ENCODE assay signal across 11 cellular contexts in genomic region chr11:1757861-1758610, GRCh38. TPM values are rescaled to one million over a fixed set of nuclear protein-coding genes. Genes with fewer than 3 reads are reported as not detected.
DNase-seq lines count a peak whose midpoint lies in the region; ATAC-seq and TF ChIP-seq lines count a peak whose summit lies in the region.
"Had no signal": no experiment of that assay in that cellular context is flagged by ENCODE, and none has a peak within 500 bp of the region (broad histone marks: within the 10 kb centered on the region; RNA-seq: fewer than 3 reads in every experiment).

No MANE protein-coding gene starts in this region.

- H2AFZ ChIP-seq in neuronal stem cell (ENCODE audit: low read length), result no peak overlapping the region

- H3K4me1 ChIP-seq in BLaER1 (peaks cover 96% of the 10 kb centered on the region), neuronal stem cell (ENCODE audit: control insufficient read depth in 2 of 2, insufficient read depth in 1 of 2, low read depth in 1 of 2, low read length in 2 of 2) (peaks cover 4 to 5% of the 10 kb centered on the region in 2 donors)

- peak overlapping the region; percentile 91 to 96 for H3K27ac Mint-ChIP-seq in activated naive CD4-positive, alpha-beta T cell treated with anti-CD3 and anti-CD28 coated beads, Interleukin-2, amount 50 U/mL, for 72 hours
- H3K27ac Mint-ChIP-seq in nephron progenitor cell, result no peak overlapping the region

- ATAC-seq in activated naive CD4-positive, alpha-beta T cell treated with anti-CD3 and anti-CD28 coated beads, Interleukin-2, amount 50 U/mL, for 72 hours, result peak; percentile 62 to 83
- ATAC-seq: left colon had no signal

- no peak overlapping the region for H3K14ac ChIP-seq in neuronal stem cell (ENCODE audit: low read length)

- H4K8ac ChIP-seq in neuronal stem cell (ENCODE audit: low read depth, low read length), result no peak overlapping the region

- no peak overlapping the region for H3K4me3 Mint-ChIP-seq in nephron progenitor cell

- H3K27ac ChIP-seq in BLaER1 (peak overlapping the region; percentile 83), neuronal stem cell (replicated peaks; ENCODE audit: low read length) (no peak overlapping the region)
- H3K27ac ChIP-seq: SK-N-MC had no signal

- H3K4me2 ChIP-seq in BLaER1 (peak overlapping the region; percentile 95), neuronal stem cell (ENCODE audit: insufficient read depth, low read length, poor library complexity, severe bottlenecking) (no peak overlapping the region)

- H3K9ac ChIP-seq in BLaER1 (peak overlapping the region; percentile 76), neuronal stem cell (ENCODE audit: low read depth, low read length, poor library complexity) (no peak overlapping the region)

- H3K18ac ChIP-seq in neuronal stem cell (ENCODE audit: low read length), result no peak overlapping the region

- H2AK5ac ChIP-seq in neuronal stem cell (ENCODE audit: low read depth, low read length), result no peak overlapping the region

- peaks cover 10% of the 10 kb centered on the region for H3K79me1 ChIP-seq in neuronal stem cell (ENCODE audit: low read depth, low read length)

- no peak overlapping the region for H3K23ac ChIP-seq in neuronal stem cell (ENCODE audit: low read depth, low read length, poor library complexity)

- DNase-seq in SKM-1 (lab: John Stamatoyannopoulos, UW; ENCODE audit: unreplicated experiment) (peak; percentile 57), neuronal stem cell (ENCODE audit: low spot score) (no peak), HUDEP-2 (lab: John Stamatoyannopoulos, UW; ENCODE audit: unreplicated experiment in 76 of 76) (no peak), NAMALWA (ENCODE audit: low spot score) (no peak), NCI-H446 treated with DMSO at 0.1 percent for 48 hours (lab: John Stamatoyannopoulos, UW) (no peak), nephron progenitor cell (no peak)
- peak in 1 of 2 donors; percentile 37 for DNase-seq in activated naive CD4-positive, alpha-beta T cell treated with anti-CD3 and anti-CD28 coated beads, Interleukin-2, amount 50 U/mL, for 72 hours (ENCODE audit: low spot score in 2 of 2)
- DNase-seq: dermis blood vessel endothelial cell had no signal

- H2BK12ac ChIP-seq in neuronal stem cell (ENCODE audit: low read length), result peak overlapping the region; percentile 73

- peaks cover 28% of the 10 kb centered on the region for H3K4me1 Mint-ChIP-seq in nephron progenitor cell

- H3K4me3 ChIP-seq in BLaER1, result peak overlapping the region; percentile 45
- no peak overlapping the region for H3K4me3 ChIP-seq in neuronal stem cell (ENCODE audit: low read length in 2 of 2)
- H3K4me3 ChIP-seq: SK-N-MC had no signal

- H3K36me3 ChIP-seq in BLaER1, result peaks cover 54% of the 10 kb centered on the region
- H3K36me3 ChIP-seq in neuronal stem cell (replicated peaks in 1 of 2; ENCODE audit: control insufficient read depth in 2 of 2, insufficient read depth in 2 of 2, low read length in 2 of 2), result peaks cover 12 to 13% of the 10 kb centered on the region in 2 donors

- H4K20me1 ChIP-seq in BLaER1, result peaks cover 54% of the 10 kb centered on the region

- H3K9me3 Mint-ChIP-seq in activated naive CD4-positive, alpha-beta T cell treated with anti-CD3 and anti-CD28 coated beads, Interleukin-2, amount 50 U/mL, for 72 hours, result no peaks in the 10 kb centered on the region
- no peaks in the 10 kb centered on the region for H3K9me3 Mint-ChIP-seq in nephron progenitor cell

- TF ChIP-seq CTCF in nephron progenitor cell (IDR thresholded peaks at IDR 0.05), result no peak

- no peak overlapping the region for H2BK120ac ChIP-seq in neuronal stem cell (ENCODE audit: low read depth, low read length)

- no peak overlapping the region for H4K91ac ChIP-seq in neuronal stem cell (ENCODE audit: low read depth, low read length, poor library complexity)

- no peaks in the 10 kb centered on the region for H3K27me3 Mint-ChIP-seq in nephron progenitor cell (ENCODE audit: low read depth, poor library complexity)

- no CpG with 5 or more reads among the region's 17 CpGs for WGBS in neuronal stem cell (ENCODE audit: extremely low coverage in 2 of 2, insufficient read length in 2 of 2, insufficient replicate concordance in 1 of 2), 2 donors

- H2BK5ac ChIP-seq in neuronal stem cell (ENCODE audit: low read length), result no peak overlapping the region

- H3K4ac ChIP-seq in neuronal stem cell (ENCODE audit: low read length), result no peak overlapping the region

- no peaks in the 10 kb centered on the region for H3K36me3 Mint-ChIP-seq in activated naive CD4-positive, alpha-beta T cell treated with anti-CD3 and anti-CD28 coated beads, Interleukin-2, amount 50 U/mL, for 72 hours
- H3K36me3 Mint-ChIP-seq in nephron progenitor cell (ENCODE audit: low read depth), result no peaks in the 10 kb centered on the region

- no peak overlapping the region for H2BK15ac ChIP-seq in neuronal stem cell (ENCODE audit: low read length)

- no peaks in the 10 kb centered on the region for H3K9me3 ChIP-seq in BLaER1
- H3K9me3 ChIP-seq in neuronal stem cell (replicated peaks in 1 of 2; ENCODE audit: control insufficient read depth in 2 of 2, insufficient read depth in 1 of 2, low read depth in 1 of 2, low read length in 2 of 2), result no peaks in the 10 kb centered on the region

- H3K27me3 ChIP-seq in BLaER1 (no peaks in the 10 kb centered on the region), neuronal stem cell (ENCODE audit: control insufficient read depth in 3 of 3, insufficient read depth in 3 of 3, low read depth in 1 of 3, low read length in 3 of 3) (no peaks in the 10 kb centered on the region)

RNA-seq across cellular contexts. Expression of gene CTSD, which starts 5.7 kb away (rescaled TPM):
- 10 to 100 TPM; 47.2 to 55.7 TPM for total RNA-seq in activated naive CD4-positive, alpha-beta T cell treated with anti-CD3 and anti-CD28 coated beads, Interleukin-2, amount 50 U/mL, for 72 hours
- 48.8 TPM for polyA plus RNA-seq in neuronal stem cell (2013, experiment 1 of 2)
- polyA plus RNA-seq in neuronal stem cell (2013, experiment 2 of 2), result 46.1 TPM

RNA-seq across cellular contexts. Expression of gene IFITM10, which starts 7.6 kb away (rescaled TPM):
- 1 to 10 TPM; 1.2 to 1.8 TPM for total RNA-seq in activated naive CD4-positive, alpha-beta T cell treated with anti-CD3 and anti-CD28 coated beads, Interleukin-2, amount 50 U/mL, for 72 hours
- 0.40 TPM for polyA plus RNA-seq in neuronal stem cell (2013, experiment 1 of 2)
- polyA plus RNA-seq in neuronal stem cell (2013, experiment 2 of 2), result 0.39 TPM
